Comparison of ENCODE assay signal across 8 cellular contexts in the genomic region with DNA sequence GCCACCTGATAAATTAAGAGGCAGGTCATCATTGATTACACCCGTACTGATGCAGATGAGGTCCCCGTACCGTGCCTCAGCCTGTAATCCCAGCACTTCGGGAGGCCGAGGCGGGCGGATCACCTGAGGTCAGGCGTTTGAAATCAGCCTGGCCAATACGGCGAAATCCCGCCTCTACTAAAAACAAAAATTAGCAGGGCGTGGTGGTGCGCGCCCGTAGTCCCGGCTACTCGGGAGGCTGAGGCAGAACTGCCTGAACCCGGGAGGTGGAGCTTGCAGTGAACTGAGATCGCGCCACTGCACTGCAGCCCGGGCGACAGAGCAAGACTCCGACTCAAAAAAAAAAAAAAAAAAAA. TPM values are rescaled to one million over a fixed set of nuclear protein-coding genes. Genes with fewer than 3 reads are reported as not detected.
DNase-seq lines count a peak whose midpoint lies in the region; ATAC-seq and TF ChIP-seq lines count a peak whose summit lies in the region.

No MANE protein-coding gene starts in this region.

- H3K4me3 ChIP-seq in liver (ENCODE audit: low read depth in 1 of 3, low read length in 3 of 3), result peak overlapping the region; percentile 52 to 79 (median 60)
- H3K4me3 ChIP-seq in thoracic aorta, result peak overlapping the region; percentile 93

- H3K9me3 Mint-ChIP-seq in brain, result peaks cover 4 to 18% (median 13%) of the 10 kb centered on the region in 5 experiments

- peak overlapping the region in 4 of 5 experiments; percentile 33 to 67 (median 58) for H3K4me3 Mint-ChIP-seq in brain

- TF ChIP-seq CTCF in brain (conservative IDR thresholded peaks at IDR 0.05) (no peak), liver (IDR thresholded peaks at IDR 0.05; ENCODE audit: low read depth, low read length, missing input control) (no peak), thoracic aorta (IDR thresholded peaks at IDR 0.05) (no peak)

- ATAC-seq in thoracic aorta (ENCODE audit: insufficient number of reproducible peaks, low FRiP score, low read depth) (no peak), HG03175 (IDR thresholded peaks at IDR 0.05; ENCODE audit: unreplicated experiment) (no peak), GM21528 (IDR thresholded peaks at IDR 0.05; ENCODE audit: low FRiP score, unreplicated experiment) (no peak)

- H3K9me3 ChIP-seq in liver (ENCODE audit: control insufficient read depth in 4 of 4, low read length in 3 of 4), result no peaks in the 10 kb centered on the region
- H3K9me3 ChIP-seq in thoracic aorta, result no peaks in the 10 kb centered on the region

- H3K4me1 Mint-ChIP-seq in brain, result peaks cover 16% of the 10 kb centered on the region

- peak overlapping the region; percentile 75 to 99 for H3K27ac ChIP-seq in liver (ENCODE audit: low read depth in 1 of 2, low read length in 2 of 2)
- peak overlapping the region in 1 of 2 donors; percentile 68 for H3K27ac ChIP-seq in thoracic aorta

- H3K36me3 ChIP-seq in liver (ENCODE audit: control insufficient read depth in 4 of 4, insufficient read depth in 3 of 4, low read depth in 1 of 4, low read length in 3 of 4) (peaks cover 0 to 4% (median 4%) of the 10 kb centered on the region in 4 donors), thoracic aorta (no peaks in the 10 kb centered on the region)

- WGBS in liver, result 72% methylated on average over 23 of the region's 23 CpGs

- H3K27me3 ChIP-seq in liver (ENCODE audit: control insufficient read depth in 4 of 4, insufficient read depth in 4 of 4, low read length in 3 of 4) (no peaks in the 10 kb centered on the region), thoracic aorta (replicated peaks; ENCODE audit: insufficient read depth) (no peaks in the 10 kb centered on the region)

- DNase-seq in activated gamma-delta T cell (lab: John Stamatoyannopoulos, UW) (peak; percentile 26), activated gamma-delta T cell treated with Interleukin-2 at 50 U/mL for 16 hours (no peak), thoracic aorta (ENCODE audit: low spot score) (no peak), MV-4-11 (lab: John Stamatoyannopoulos, UW) (no peak)

- H3K4me1 ChIP-seq in liver (ENCODE audit: control insufficient read depth in 4 of 4, insufficient read depth in 4 of 4, low read length in 3 of 4) (peaks cover 0 to 13% (median 7%) of the 10 kb centered on the region in 4 donors), thoracic aorta (ENCODE audit: control insufficient read depth in 1 of 2, low read depth in 2 of 2) (peaks cover 0 to 11% of the 10 kb centered on the region in 2 donors)

- no peak overlapping the region for H3K27ac Mint-ChIP-seq in brain

- peaks cover 12% of the 10 kb centered on the region for H3K27me3 Mint-ChIP-seq in brain

- TF ChIP-seq RAD21 in liver (IDR thresholded peaks at IDR 0.05), result no peak

- H3K9ac ChIP-seq in liver (ENCODE audit: low read depth in 1 of 2, low read length in 2 of 2), result peak overlapping the region in 1 of 2 donors; percentile 74

- peaks cover 4% of the 10 kb centered on the region for H3K36me3 Mint-ChIP-seq in brain

TF ChIP-seq in liver, 16 proteins besides CTCF, POLR2A, EP300 and RAD21:
- TF ChIP-seq NR2F2 (IDR thresholded peaks at IDR 0.05) (peak; percentile 34), FOXA1 (IDR thresholded peaks at IDR 0.05) (no peak), JUND (IDR thresholded peaks at IDR 0.05) (no peak)
- TF ChIP-seq, protein P1, sequence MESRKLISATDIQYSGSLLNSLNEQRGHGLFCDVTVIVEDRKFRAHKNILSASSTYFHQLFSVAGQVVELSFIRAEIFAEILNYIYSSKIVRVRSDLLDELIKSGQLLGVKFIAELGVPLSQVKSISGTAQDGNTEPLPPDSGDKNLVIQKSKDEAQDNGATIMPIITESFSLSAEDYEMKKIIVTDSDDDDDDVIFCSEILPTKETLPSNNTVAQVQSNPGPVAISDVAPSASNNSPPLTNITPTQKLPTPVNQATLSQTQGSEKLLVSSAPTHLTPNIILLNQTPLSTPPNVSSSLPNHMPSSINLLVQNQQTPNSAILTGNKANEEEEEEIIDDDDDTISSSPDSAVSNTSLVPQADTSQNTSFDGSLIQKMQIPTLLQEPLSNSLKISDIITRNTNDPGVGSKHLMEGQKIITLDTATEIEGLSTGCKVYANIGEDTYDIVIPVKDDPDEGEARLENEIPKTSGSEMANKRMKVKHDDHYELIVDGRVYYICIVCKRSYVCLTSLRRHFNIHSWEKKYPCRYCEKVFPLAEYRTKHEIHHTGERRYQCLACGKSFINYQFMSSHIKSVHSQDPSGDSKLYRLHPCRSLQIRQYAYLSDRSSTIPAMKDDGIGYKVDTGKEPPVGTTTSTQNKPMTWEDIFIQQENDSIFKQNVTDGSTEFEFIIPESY (IDR thresholded peaks at IDR 0.05), result no peak
- TF ChIP-seq, protein P2, sequence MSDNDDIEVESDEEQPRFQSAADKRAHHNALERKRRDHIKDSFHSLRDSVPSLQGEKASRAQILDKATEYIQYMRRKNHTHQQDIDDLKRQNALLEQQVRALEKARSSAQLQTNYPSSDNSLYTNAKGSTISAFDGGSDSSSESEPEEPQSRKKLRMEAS (IDR thresholded peaks at IDR 0.05), result no peak

RNA-seq across cellular contexts. Expression of a gene that starts 0.7 kb away (rescaled TPM):
- polyA plus RNA-seq in brain (ENCODE audit: insufficient read depth, low read depth, low replicate concordance) (5.2 TPM), liver (10 to 100 TPM; 45.9 to 61.4 TPM)
- total RNA-seq in liver (10 to 100 TPM; 34.0 to 96.1 TPM), thoracic aorta (10 to 100 TPM; 77.8 to 85.9 TPM)

RNA-seq across cellular contexts. Expression of a gene that starts 55.7 kb away (rescaled TPM):
- 94.9 TPM for polyA plus RNA-seq in brain (ENCODE audit: insufficient read depth, low read depth, low replicate concordance)
- 10 to 100 TPM in 1 of 2 donors, under 1 TPM in 1; 0.25 to 77.4 TPM for total RNA-seq in liver
- polyA plus RNA-seq in liver, result 1 to 10 TPM; 1.7 to 9.0 TPM
- 1 to 10 TPM; 1.2 to 8.2 TPM for total RNA-seq in thoracic aorta
